9 cellular contexts compared by ENCODE assay signal in the genomic region with DNA sequence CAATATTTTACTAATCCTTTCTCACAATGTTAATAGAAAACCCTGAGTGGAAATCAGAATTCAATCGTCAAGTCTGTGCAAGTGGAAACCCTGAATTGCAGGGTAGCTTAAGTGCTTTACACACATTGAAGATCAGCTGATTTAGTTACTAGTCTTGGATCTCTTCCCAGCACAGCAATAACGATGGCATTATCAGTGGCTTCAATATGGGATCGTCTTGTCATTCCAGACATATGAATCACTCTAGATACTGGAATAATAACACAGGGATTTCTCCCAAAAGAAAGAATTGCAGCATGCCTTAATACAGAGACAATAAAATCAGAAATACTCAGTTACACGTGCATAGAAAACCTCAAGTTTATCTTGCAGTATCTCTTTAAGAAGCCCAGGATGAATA. TPM values are rescaled to one million over a fixed set of nuclear protein-coding genes. Genes with fewer than 3 reads are reported as not detected.
DNase-seq lines count a peak whose midpoint lies in the region; ATAC-seq lines count a peak whose summit lies in the region.
"Had no signal": no experiment of that assay in that cellular context is flagged by ENCODE, and none has a peak within 500 bp of the region (broad histone marks: within the 10 kb centered on the region; RNA-seq: fewer than 3 reads in every experiment).

No MANE protein-coding gene starts in this region.

- no peak overlapping the region for H3K9ac ChIP-seq in trophoblast cell (ENCODE audit: low read length)

- H3K36me3 ChIP-seq in trophoblast cell (ENCODE audit: control insufficient read depth in 1 of 2, insufficient read depth in 2 of 2, low read length in 2 of 2): no peaks in the 10 kb centered on the region
- H3K36me3 ChIP-seq: tibial nerve had no signal

- H3K79me1 ChIP-seq in trophoblast cell (ENCODE audit: low read length): peaks cover 3% of the 10 kb centered on the region

- no peak overlapping the region for H2AFZ ChIP-seq in trophoblast cell (ENCODE audit: insufficient read depth, low read length, poor library complexity)

- DNase-seq in GM03348 (ENCODE audit: low spot score): peak; percentile 83
- peak; percentile 9 for DNase-seq in NCI-H2196 (lab: John Stamatoyannopoulos, UW; ENCODE audit: unreplicated experiment)
- DNase-seq in dermis blood vessel endothelial cell: peak; percentile 91
- DNase-seq in trophoblast cell: peak; percentile 44 to 77
- DNase-seq in RPMI8226: no peak
- no peak for DNase-seq in NCI-H524 (lab: John Stamatoyannopoulos, UW)

- H2BK12ac ChIP-seq in trophoblast cell (ENCODE audit: low read length): no peak overlapping the region

- H3K4me1 ChIP-seq in trophoblast cell (ENCODE audit: control insufficient read depth in 1 of 2, insufficient read depth in 2 of 2, low read length in 2 of 2): peaks cover 2 to 9% of the 10 kb centered on the region in 2 experiments

- no CpG with 5 or more reads among the region's 4 CpGs for WGBS in trophoblast cell (ENCODE audit: extremely low coverage, insufficient coverage, insufficient read length)

- H3K4ac ChIP-seq in trophoblast cell (ENCODE audit: low read depth, low read length): no peak overlapping the region

- H3K4me3 ChIP-seq in trophoblast cell (ENCODE audit: low read depth, low read length): no peak overlapping the region
- H3K4me3 ChIP-seq: tibial nerve had no signal

- H4K12ac ChIP-seq in trophoblast cell (ENCODE audit: low read depth, low read length): no peak overlapping the region

- H2AK5ac ChIP-seq in trophoblast cell (ENCODE audit: low read length): no peak overlapping the region

- ATAC-seq in HG02610 (IDR thresholded peaks at IDR 0.05; ENCODE audit: unreplicated experiment): no peak
- no peak for ATAC-seq in HG02938 (IDR thresholded peaks at IDR 0.05; ENCODE audit: unreplicated experiment)

- no peak overlapping the region for H3K18ac ChIP-seq in trophoblast cell (ENCODE audit: low read length)

- no peak overlapping the region for H2BK5ac ChIP-seq in trophoblast cell (ENCODE audit: low read depth, low read length, poor library complexity)

- H3K9me3 ChIP-seq in trophoblast cell (ENCODE audit: insufficient read depth, low read depth, low read length): no peaks in the 10 kb centered on the region

- H3K27me3 ChIP-seq in trophoblast cell (ENCODE audit: insufficient read depth, low read length): no peaks in the 10 kb centered on the region
- H3K27me3 ChIP-seq: tibial nerve had no signal

- no peak overlapping the region for H3K23ac ChIP-seq in trophoblast cell (ENCODE audit: low read length)

- no peak overlapping the region for H2BK120ac ChIP-seq in trophoblast cell (ENCODE audit: insufficient read depth, low read length, poor library complexity)

- H4K8ac ChIP-seq in trophoblast cell (ENCODE audit: low read depth, low read length): no peak overlapping the region

- no peak overlapping the region for H3K14ac ChIP-seq in trophoblast cell (ENCODE audit: low read length)

- H3K27ac ChIP-seq in trophoblast cell (ENCODE audit: low read depth, low read length): no peak overlapping the region
- H3K27ac ChIP-seq: tibial nerve had no signal

- no peak overlapping the region for H3K4me2 ChIP-seq in trophoblast cell (ENCODE audit: low read length)

- no peaks in the 10 kb centered on the region for H3K79me2 ChIP-seq in trophoblast cell (ENCODE audit: control insufficient read depth, insufficient read depth, low read length, poor library complexity)

- H4K91ac ChIP-seq in trophoblast cell (ENCODE audit: low read depth, low read length): no peak overlapping the region

RNA-seq across cellular contexts. Expression of a gene that starts 12.6 kb away (rescaled TPM):
- not detected in 2 replicates for total RNA-seq in dermis blood vessel endothelial cell
- 0.04 and 0.23 TPM in 2 replicates for polyA plus RNA-seq in trophoblast cell (2013)
- total RNA-seq: tibial nerve had no signal

Comparison
In these comparisons a context has a peak if more than half of its experiments do, and no peak if none do; other contexts are left out.
1. DNase-seq: peak in GM03348 (single experiment), NCI-H2196 (single experiment), dermis blood vessel endothelial cell (single experiment) and trophoblast cell (2 of 2); none in RPMI8226 (single experiment) and NCI-H524 (0 of 2).